1 cellular context compared by ENCODE assay signal in the genomic region with DNA sequence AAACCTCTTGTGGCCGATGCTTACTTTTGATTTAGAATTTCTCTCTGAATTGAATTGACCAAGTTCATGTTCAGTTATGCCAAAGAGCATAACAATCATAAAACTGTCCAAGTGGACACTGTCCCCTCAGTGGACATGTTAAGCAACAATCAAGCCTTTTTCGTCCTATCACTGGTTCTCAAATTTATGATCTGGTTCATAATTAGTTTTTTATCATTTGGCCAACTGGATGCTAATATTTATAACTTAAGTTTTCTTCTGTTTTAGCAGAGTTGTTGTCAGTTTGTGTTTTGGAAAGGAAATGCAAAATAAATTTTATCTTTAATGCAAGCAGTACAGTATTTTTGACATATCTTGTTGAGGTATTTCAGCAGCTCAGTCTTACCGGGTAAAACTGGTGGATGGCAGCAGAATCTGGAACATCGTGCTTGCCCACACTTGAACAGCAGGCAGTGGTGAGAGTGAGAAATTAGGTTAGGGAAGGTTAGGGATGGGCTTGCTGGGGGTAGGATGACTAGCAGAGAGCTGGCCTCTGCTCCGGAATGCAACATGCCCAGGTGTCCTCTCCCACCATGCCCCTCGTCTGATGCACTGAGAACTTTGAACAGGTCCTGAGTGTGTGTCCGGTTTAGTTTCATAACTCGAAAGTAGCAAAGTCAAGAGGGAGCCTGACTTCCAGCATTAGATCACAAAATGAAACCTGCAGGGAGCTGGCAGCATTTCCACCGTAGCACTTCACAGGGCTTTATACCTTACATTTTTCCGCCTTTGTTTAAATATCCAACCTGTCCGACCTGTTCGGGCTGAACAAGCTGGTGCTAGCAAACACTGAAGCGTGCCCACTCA.
TF ChIP-seq lines count a peak whose summit lies in the region.

No MANE protein-coding gene starts in this region.

TF ChIP-seq in HepG2, 621 proteins besides CTCF, POLR2A, EP300 and RAD21 (continued from another document and continues in another):
- no peak for TF ChIP-seq ZBTB10 (CRISPR knock-in tag; IDR thresholded peaks at IDR 0.05; ENCODE audit: borderline replicate concordance)
- no peak for TF ChIP-seq ZSCAN5A (CRISPR knock-in tag; IDR thresholded peaks at IDR 0.05; ENCODE audit: borderline replicate concordance)
- TF ChIP-seq HNRNPH1 (optimal IDR thresholded peaks at IDR 0.05; ENCODE audit: low read depth, low read length) = no peak
- TF ChIP-seq SCMH1 (CRISPR knock-in tag; IDR thresholded peaks at IDR 0.05; ENCODE audit: borderline replicate concordance) = no peak
- TF ChIP-seq KLF9 (CRISPR knock-in tag; IDR thresholded peaks at IDR 0.05; ENCODE audit: low read depth) = no peak
- TF ChIP-seq HCFC1 (IDR thresholded peaks at IDR 0.05; ENCODE audit: low read depth, low read length) = no peak
- peak; percentile 87 for TF ChIP-seq POGZ (CRISPR knock-in tag; IDR thresholded peaks at IDR 0.05)
- no peak for TF ChIP-seq MTF2 (CRISPR knock-in tag; IDR thresholded peaks at IDR 0.05; ENCODE audit: borderline replicate concordance)
- 0 out of 2 replicates have a peak, but pooled peaks have one; percentile 53 for TF ChIP-seq ZIK1 (CRISPR knock-in tag; IDR thresholded peaks at IDR 0.05; ENCODE audit: borderline replicate concordance, low read depth)
- no peak for TF ChIP-seq GTF3A (CRISPR knock-in tag; conservative IDR thresholded peaks at IDR 0.05)
- TF ChIP-seq ZNF549 (CRISPR knock-in tag; IDR thresholded peaks at IDR 0.05) = no peak
- TF ChIP-seq SKIL (CRISPR knock-in tag; IDR thresholded peaks at IDR 0.05; ENCODE audit: borderline replicate concordance) = no peak
- TF ChIP-seq ZNF790 (CRISPR knock-in tag; IDR thresholded peaks at IDR 0.05; ENCODE audit: borderline replicate concordance) = no peak
- TF ChIP-seq, protein P1, sequence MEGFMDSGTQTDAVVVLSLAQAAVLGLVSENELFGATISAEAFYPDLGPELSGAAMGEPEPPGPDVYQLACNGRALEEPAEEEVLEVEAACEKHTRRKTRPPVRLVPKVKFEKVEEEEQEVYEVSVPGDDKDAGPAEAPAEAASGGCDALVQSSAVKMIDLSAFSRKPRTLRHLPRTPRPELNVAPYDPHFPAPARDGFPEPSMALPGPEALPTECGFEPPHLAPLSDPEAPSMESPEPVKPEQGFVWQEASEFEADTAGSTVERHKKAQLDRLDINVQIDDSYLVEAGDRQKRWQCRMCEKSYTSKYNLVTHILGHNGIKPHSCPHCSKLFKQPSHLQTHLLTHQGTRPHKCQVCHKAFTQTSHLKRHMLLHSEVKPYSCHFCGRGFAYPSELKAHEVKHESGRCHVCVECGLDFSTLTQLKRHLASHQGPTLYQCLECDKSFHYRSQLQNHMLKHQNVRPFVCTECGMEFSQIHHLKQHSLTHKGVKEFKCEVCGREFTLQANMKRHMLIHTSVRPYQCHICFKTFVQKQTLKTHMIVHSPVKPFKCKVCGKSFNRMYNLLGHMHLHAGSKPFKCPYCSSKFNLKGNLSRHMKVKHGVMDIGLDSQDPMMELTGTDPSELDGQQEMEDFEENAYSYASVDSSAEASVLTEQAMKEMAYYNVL (CRISPR knock-in tag; IDR thresholded peaks at IDR 0.05; ENCODE audit: borderline replicate concordance) = peak; percentile 56; the same call in 1 of the 2 replicates
- TF ChIP-seq REPIN1 (CRISPR knock-in tag; IDR thresholded peaks at IDR 0.05; ENCODE audit: borderline replicate concordance, low read depth) = 0 out of 2 replicates have a peak, but pooled peaks have one; percentile 51
- TF ChIP-seq ZNF691 (CRISPR knock-in tag; IDR thresholded peaks at IDR 0.05; ENCODE audit: borderline replicate concordance, low read depth) = peak; percentile 43; the same call in 1 of the 2 replicates
- no peak for TF ChIP-seq NFE2L1 (CRISPR knock-in tag; IDR thresholded peaks at IDR 0.05; ENCODE audit: borderline replicate concordance)
- TF ChIP-seq ZBTB3 (CRISPR knock-in tag; IDR thresholded peaks at IDR 0.05; ENCODE audit: borderline replicate concordance, low read depth) = no peak
- peak; percentile 69; the same call in 1 of the 2 replicates for TF ChIP-seq MIXL1 (CRISPR knock-in tag; IDR thresholded peaks at IDR 0.05)
- TF ChIP-seq ZNF761 (CRISPR knock-in tag; conservative IDR thresholded peaks at IDR 0.05) = no peak
- TF ChIP-seq CBX2 (IDR thresholded peaks at IDR 0.05; ENCODE audit: low read depth, low read length) = no peak
- no peak for TF ChIP-seq CBX2 (CRISPR knock-in tag; IDR thresholded peaks at IDR 0.05; ENCODE audit: low read depth)
- TF ChIP-seq, protein P2, sequence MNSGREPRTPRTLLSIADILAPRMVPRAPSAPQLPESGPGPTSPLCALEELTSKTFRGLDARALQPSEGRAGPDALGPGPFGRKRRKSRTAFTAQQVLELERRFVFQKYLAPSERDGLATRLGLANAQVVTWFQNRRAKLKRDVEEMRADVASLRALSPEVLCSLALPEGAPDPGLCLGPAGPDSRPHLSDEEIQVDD (CRISPR knock-in tag; IDR thresholded peaks at IDR 0.05; ENCODE audit: borderline replicate concordance) = no peak
- no peak for TF ChIP-seq XBP1 (CRISPR knock-in tag; IDR thresholded peaks at IDR 0.05)
- no peak for TF ChIP-seq TEAD2 (CRISPR knock-in tag; IDR thresholded peaks at IDR 0.05)
- TF ChIP-seq ZNF574 (CRISPR knock-in tag; IDR thresholded peaks at IDR 0.05) = peak; percentile 30; the same call in 1 of the 2 replicates
- no peak; the same call in 1 of the 2 replicates for TF ChIP-seq NR2C2 (CRISPR knock-in tag; IDR thresholded peaks at IDR 0.05; ENCODE audit: borderline replicate concordance)
- TF ChIP-seq UBTF (CRISPR knock-in tag; IDR thresholded peaks at IDR 0.05) = no peak; the same call in 1 of the 2 replicates
- TF ChIP-seq ZNF816 (CRISPR knock-in tag; IDR thresholded peaks at IDR 0.05; ENCODE audit: borderline replicate concordance) = no peak
- no peak for TF ChIP-seq ZSCAN12 (CRISPR knock-in tag; IDR thresholded peaks at IDR 0.05)
- peak; percentile 71; the same call in 1 of the 2 replicates for TF ChIP-seq ZMYM4 (CRISPR knock-in tag; IDR thresholded peaks at IDR 0.05)
- TF ChIP-seq ZNF331 (CRISPR knock-in tag; IDR thresholded peaks at IDR 0.05) = peak; percentile 77; the same call in 1 of the 2 replicates
- TF ChIP-seq MATR3 (CRISPR knock-in tag; IDR thresholded peaks at IDR 0.05) = no peak
- TF ChIP-seq ZNF124 (CRISPR knock-in tag; IDR thresholded peaks at IDR 0.05) = no peak
- TF ChIP-seq ZSCAN20 (CRISPR knock-in tag; IDR thresholded peaks at IDR 0.05; ENCODE audit: borderline replicate concordance) = no peak
- no peak for TF ChIP-seq CBFB (CRISPR knock-in tag; IDR thresholded peaks at IDR 0.05)
- TF ChIP-seq, protein P3, sequence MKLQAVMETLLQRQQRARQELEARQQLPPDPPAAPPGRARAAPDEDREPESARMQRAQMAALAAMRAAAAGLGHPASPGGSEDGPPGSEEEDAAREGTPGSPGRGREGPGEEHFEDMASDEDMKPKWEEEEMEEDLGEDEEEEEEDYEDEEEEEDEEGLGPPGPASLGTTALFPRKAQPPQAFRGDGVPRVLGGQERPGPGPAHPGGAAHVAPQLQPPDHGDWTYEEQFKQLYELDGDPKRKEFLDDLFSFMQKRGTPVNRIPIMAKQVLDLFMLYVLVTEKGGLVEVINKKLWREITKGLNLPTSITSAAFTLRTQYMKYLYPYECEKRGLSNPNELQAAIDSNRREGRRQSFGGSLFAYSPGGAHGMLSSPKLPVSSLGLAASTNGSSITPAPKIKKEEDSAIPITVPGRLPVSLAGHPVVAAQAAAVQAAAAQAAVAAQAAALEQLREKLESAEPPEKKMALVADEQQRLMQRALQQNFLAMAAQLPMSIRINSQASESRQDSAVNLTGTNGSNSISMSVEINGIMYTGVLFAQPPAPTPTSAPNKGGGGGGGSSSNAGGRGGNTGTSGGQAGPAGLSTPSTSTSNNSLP (IDR thresholded peaks at IDR 0.05; ENCODE audit: low read depth, low read length) = no peak
- TF ChIP-seq FOXO1 (CRISPR knock-in tag; IDR thresholded peaks at IDR 0.05) = peak; percentile 53; the same call in 1 of the 2 replicates
